In genomic region chr18:35040988-35041751, GRCh38 we compare ENCODE assay signal across 8 cellular contexts. TPM values are rescaled to one million over a fixed set of nuclear protein-coding genes. Genes with fewer than 3 reads are reported as not detected.
A peak's percentile ranks its signal among the peaks of the same experiment; 100 is the strongest.
DNase-seq lines count a peak whose midpoint lies in the region; ATAC-seq, FAIRE-seq and TF ChIP-seq lines count a peak whose summit lies in the region.

Gene MAPRE2 (plus strand): TSS chr18:35041413. CDS start chr18:35041540, 127 bp downstream.

- ATAC-seq in GM21526 (IDR thresholded peaks at IDR 0.05; ENCODE audit: low FRiP score, unreplicated experiment): peak; percentile 77

- H4K20me1 ChIP-seq in OCI-LY7 (ENCODE audit: insufficient read depth, low read length): peaks cover 5% of the 10 kb centered on the region; the same call in 1 of the 2 replicates

- intact Hi-C loops in OCI-LY7 (cut with micrococcal nuclease; ENCODE audit: unreplicated experiment): loop anchor here (10.0 kb wide), 1 partner anchor 1166 kb away; no protein-coding TSS in a partner anchor

- H3K4me1 ChIP-seq in OCI-LY7 (ENCODE audit: insufficient read depth, low read length, poor library complexity, severe bottlenecking) (peaks cover 49% of the 10 kb centered on the region), mononuclear cell (ENCODE audit: insufficient read depth, low read length) (peaks cover 85% of the 10 kb centered on the region)

- DNase-seq in D721Med (ENCODE audit: insufficient read length, low spot score) (peak; percentile 91), HuH-7.5 (ENCODE audit: low spot score) (peak; percentile 51), OCI-LY7 (ENCODE audit: low spot score) (peak; percentile 96), activated T-cell treated with anti-CD3 and anti-CD28 coated beads for 24 hours (ENCODE audit: low read depth) (peak; percentile 99), epidermal melanocyte (ENCODE audit: insufficient read length, low spot score) (peak; percentile 87)
- DNase-seq in stimulated activated CD8-positive, alpha-beta memory T cell treated with anti-CD3 and anti-CD28 coated beads, Interleukin-4, amount 100 ng/mL, for 1 hour (ENCODE audit: low read depth in 2 of 2, low spot score in 1 of 2): peak; percentile 99

- no peaks in the 10 kb centered on the region for H3K9me2 ChIP-seq in OCI-LY7 (ENCODE audit: insufficient read depth, low read length)

- no peak for FAIRE-seq in D721Med (lab: Jason Lieb, UNC)

- TF ChIP-seq CTCF in D721Med (IDR thresholded peaks at IDR 0.05; ENCODE audit: insufficient read depth, missing control alignments): no peak
- no peak for TF ChIP-seq CTCF in OCI-LY7 (conservative IDR thresholded peaks at IDR 0.05; ENCODE audit: low read length)

- H3K36me3 ChIP-seq in OCI-LY7 (ENCODE audit: insufficient read depth, low read length): peaks cover 4% of the 10 kb centered on the region; the same call in 1 of the 2 replicates

- H3K79me2 ChIP-seq in OCI-LY7 (ENCODE audit: insufficient read depth, low read depth, low read length): peaks cover 48% of the 10 kb centered on the region

- no peaks in the 10 kb centered on the region for H3K27me3 ChIP-seq in mononuclear cell (ENCODE audit: insufficient read depth, low read length)

- H3K4me3 ChIP-seq in OCI-LY7 (ENCODE audit: low read depth, low read length, poor library complexity, severe bottlenecking) (peak within 1 kb of the TSS; percentile 93), mononuclear cell (ENCODE audit: low read length) (peak within 1 kb of the TSS; percentile 96)

- H3K9me3 ChIP-seq in OCI-LY7 (ENCODE audit: low read length): no peaks in the 10 kb centered on the region
- no peaks in the 10 kb centered on the region for H3K9me3 ChIP-seq in mononuclear cell (ENCODE audit: low read depth, low read length)

- CTCF ChIA-PET in OCI-LY7 (lab: Charles Lee; ENCODE audit: unreplicated experiment): no interaction called here

- peak within 1 kb of the TSS; percentile 91 for H3K27ac ChIP-seq in OCI-LY7 (ENCODE audit: low read depth, low read length, poor library complexity, severe bottlenecking)

- BruUV-seq in OCI-LY7 (replicated peaks; lab: Mats Ljungman, UMichigan): no TSS peak

- H2AFZ ChIP-seq in OCI-LY7 (ENCODE audit: low read length): peak within 1 kb of the TSS; percentile 48; the same call in 1 of the 2 replicates

- peak within 1 kb of the TSS; percentile 99 for H3K4me2 ChIP-seq in OCI-LY7 (ENCODE audit: low read length)

- POLR2A ChIA-PET in OCI-LY7 (lab: Charles Lee): interaction anchor here (0.7 to 5.0 kb wide), 6 partner anchors 12 to 147 kb away, joined by 3 to 32 read pairs (median 4); no protein-coding TSS in a partner anchor

RNA-seq across cellular contexts. Expression of gene MAPRE2, which starts in this region (rescaled TPM):
- 17.1 and 23.2 TPM in 2 replicates for total RNA-seq in OCI-LY7 (2014; rRNA removed; shearing (Covaris generic))
- total RNA-seq in OCI-LY7 (2022) (34.0 and 35.2 TPM in 2 replicates), mononuclear cell (87.4 TPM)

Comparison
In these comparisons a context has a peak if more than half of its experiments do, and no peak if none do; other contexts are left out.
1. Peak in every context shown above with its lines: DNase-seq, ATAC-seq, H3K4me3 ChIP-seq and H3K27ac ChIP-seq.